1 cellular context compared by ENCODE assay signal in the genomic region with DNA sequence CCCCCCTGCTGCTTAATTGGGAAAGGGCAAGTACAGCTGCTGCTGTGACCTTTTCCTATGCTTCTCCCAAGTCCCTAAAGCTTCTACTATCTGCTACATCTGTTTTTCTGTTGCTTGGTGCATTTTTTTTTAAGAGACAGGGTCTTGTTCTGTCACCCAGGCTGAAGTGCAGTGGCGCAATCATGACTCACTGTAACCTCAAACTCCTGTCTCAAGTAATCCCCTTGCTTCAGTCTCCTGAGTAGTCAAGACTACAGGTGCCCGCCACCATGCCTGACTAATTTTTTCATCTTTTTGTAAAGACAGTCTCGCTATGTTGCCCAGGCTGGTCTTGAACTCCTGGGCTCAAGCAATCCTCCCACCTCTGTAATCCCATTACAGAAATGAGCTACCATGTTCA.
TF ChIP-seq lines count a peak whose summit lies in the region.

No MANE protein-coding gene starts in this region.

TF ChIP-seq in WTC11, 78 proteins besides CTCF, POLR2A, EP300 and RAD21 (continued from another document):
- TF ChIP-seq, protein P1, sequence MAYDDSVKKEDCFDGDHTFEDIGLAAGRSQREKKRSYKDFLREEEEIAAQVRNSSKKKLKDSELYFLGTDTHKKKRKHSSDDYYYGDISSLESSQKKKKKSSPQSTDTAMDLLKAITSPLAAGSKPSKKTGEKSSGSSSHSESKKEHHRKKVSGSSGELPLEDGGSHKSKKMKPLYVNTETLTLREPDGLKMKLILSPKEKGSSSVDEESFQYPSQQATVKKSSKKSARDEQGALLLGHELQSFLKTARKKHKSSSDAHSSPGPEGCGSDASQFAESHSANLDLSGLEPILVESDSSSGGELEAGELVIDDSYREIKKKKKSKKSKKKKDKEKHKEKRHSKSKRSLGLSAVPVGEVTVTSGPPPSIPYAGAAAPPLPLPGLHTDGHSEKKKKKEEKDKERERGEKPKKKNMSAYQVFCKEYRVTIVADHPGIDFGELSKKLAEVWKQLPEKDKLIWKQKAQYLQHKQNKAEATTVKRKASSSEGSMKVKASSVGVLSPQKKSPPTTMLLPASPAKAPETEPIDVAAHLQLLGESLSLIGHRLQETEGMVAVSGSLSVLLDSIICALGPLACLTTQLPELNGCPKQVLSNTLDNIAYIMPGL (CRISPR knock-in tag; IDR thresholded peaks at IDR 0.05): no peak
- TF ChIP-seq, protein P2, sequence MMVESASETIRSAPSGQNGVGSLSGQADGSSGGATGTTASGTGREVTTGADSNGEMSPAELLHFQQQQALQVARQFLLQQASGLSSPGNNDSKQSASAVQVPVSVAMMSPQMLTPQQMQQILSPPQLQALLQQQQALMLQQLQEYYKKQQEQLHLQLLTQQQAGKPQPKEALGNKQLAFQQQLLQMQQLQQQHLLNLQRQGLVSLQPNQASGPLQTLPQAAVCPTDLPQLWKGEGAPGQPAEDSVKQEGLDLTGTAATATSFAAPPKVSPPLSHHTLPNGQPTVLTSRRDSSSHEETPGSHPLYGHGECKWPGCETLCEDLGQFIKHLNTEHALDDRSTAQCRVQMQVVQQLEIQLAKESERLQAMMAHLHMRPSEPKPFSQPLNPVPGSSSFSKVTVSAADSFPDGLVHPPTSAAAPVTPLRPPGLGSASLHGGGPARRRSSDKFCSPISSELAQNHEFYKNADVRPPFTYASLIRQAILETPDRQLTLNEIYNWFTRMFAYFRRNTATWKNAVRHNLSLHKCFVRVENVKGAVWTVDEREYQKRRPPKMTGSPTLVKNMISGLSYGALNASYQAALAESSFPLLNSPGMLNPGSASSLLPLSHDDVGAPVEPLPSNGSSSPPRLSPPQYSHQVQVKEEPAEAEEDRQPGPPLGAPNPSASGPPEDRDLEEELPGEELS (CRISPR knock-in tag; IDR thresholded peaks at IDR 0.05): no peak
- TF ChIP-seq CREB1 (CRISPR knock-in tag; IDR thresholded peaks at IDR 0.05) (no peak), ZNF423 (CRISPR knock-in tag; IDR thresholded peaks at IDR 0.05) (no peak), ZNF219 (CRISPR knock-in tag; IDR thresholded peaks at IDR 0.05; ENCODE audit: borderline replicate concordance) (no peak), NR1H2 (CRISPR knock-in tag; IDR thresholded peaks at IDR 0.05) (no peak), TEAD1 (CRISPR knock-in tag; IDR thresholded peaks at IDR 0.05) (no peak)
- TF ChIP-seq, protein P3, sequence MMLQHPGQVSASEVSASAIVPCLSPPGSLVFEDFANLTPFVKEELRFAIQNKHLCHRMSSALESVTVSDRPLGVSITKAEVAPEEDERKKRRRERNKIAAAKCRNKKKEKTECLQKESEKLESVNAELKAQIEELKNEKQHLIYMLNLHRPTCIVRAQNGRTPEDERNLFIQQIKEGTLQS (CRISPR knock-in tag; conservative IDR thresholded peaks at IDR 0.05): no peak
- TF ChIP-seq, protein P4, sequence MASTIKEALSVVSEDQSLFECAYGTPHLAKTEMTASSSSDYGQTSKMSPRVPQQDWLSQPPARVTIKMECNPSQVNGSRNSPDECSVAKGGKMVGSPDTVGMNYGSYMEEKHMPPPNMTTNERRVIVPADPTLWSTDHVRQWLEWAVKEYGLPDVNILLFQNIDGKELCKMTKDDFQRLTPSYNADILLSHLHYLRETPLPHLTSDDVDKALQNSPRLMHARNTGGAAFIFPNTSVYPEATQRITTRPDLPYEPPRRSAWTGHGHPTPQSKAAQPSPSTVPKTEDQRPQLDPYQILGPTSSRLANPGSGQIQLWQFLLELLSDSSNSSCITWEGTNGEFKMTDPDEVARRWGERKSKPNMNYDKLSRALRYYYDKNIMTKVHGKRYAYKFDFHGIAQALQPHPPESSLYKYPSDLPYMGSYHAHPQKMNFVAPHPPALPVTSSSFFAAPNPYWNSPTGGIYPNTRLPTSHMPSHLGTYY (CRISPR knock-in tag; IDR thresholded peaks at IDR 0.05): no peak
